In genomic region chr7:21099955-21100354, GRCh38 we compare ENCODE assay signal across 21 cellular contexts.
"Had no signal": no experiment of that assay in that cellular context is flagged by ENCODE, and none has a peak within 500 bp of the region (broad histone marks: within the 10 kb centered on the region; RNA-seq: fewer than 3 reads in every experiment).

No MANE protein-coding gene starts in this region.

- H3K9me3 ChIP-seq: left ventricle myocardium inferior, mucosa of descending colon, ovary, right atrium auricular region, right lobe of liver, stomach, testis, thyroid gland, transverse colon, upper lobe of right lung had no signal

- H3K4me2 ChIP-seq: smooth muscle cell had no signal

- ATAC-seq: naive thymus-derived CD4-positive, alpha-beta T cell; natural killer cell treated with Interleukin-12 subunit alpha and Interleukin-12 subunit beta and Interleukin-15 and Interleukin-18, amount 100 ng/mL, for 72 hours; right lobe of liver; stimulated activated naive B cell treated with anti-CD40 and anti-IgM and Interleukin-4, amounts not matched to agents 10 μg/mL and 1 μg/mL and 100 μg/mL, for 72 hours; stimulated activated naive CD8-positive, alpha-beta T cell treated with anti-CD3 and anti-CD28 coated beads, Interleukin-15, Interleukin-2, amounts not matched to agents 100 U/mL and 50 U/mL, for 24 hours; upper lobe of right lung had no signal

- H3K36me3 ChIP-seq: left ventricle myocardium inferior, ovary, right atrium auricular region, right lobe of liver, stomach, thyroid gland, transverse colon, upper lobe of right lung had no signal

- H3K4me1 ChIP-seq: left ventricle myocardium inferior, right atrium auricular region, right lobe of liver, testis, thyroid gland, upper lobe of right lung had no signal

- DNase-seq: hypothalamus; immature natural killer cell; left ventricle myocardium inferior; midbrain; mucosa of descending colon; naive thymus-derived CD4-positive, alpha-beta T cell; ovary; right lobe of liver; stimulated activated CD4-positive, alpha-beta T cell treated with anti-CD3 and anti-CD28 coated beads, Interleukin-1b, Interleukin-23, amount 100 ng/mL, for 48 hours; stimulated activated CD4-positive, alpha-beta T cell treated with anti-CD3 and anti-CD28 coated beads, Interleukin-2, amount 100 ng/mL, for 48 hours; stimulated activated naive B cell treated with anti-CD40 and anti-IgM and Interleukin-4, amounts not matched to agents 10 μg/mL and 1 μg/mL and 100 μg/mL, for 72 hours; stimulated activated naive CD8-positive, alpha-beta T cell treated with anti-CD3 and anti-CD28 coated beads, Interleukin-15, Interleukin-2, amounts not matched to agents 100 U/mL and 50 U/mL, for 24 hours; stomach; testis; thyroid gland; transverse colon; upper lobe of right lung had no signal

- H3K4me3 ChIP-seq: left ventricle myocardium inferior, lung, mucosa of descending colon, ovary, right atrium auricular region, right lobe of liver, smooth muscle cell, stomach, testis, thyroid gland, transverse colon, upper lobe of right lung had no signal

- H3K27ac ChIP-seq: left ventricle myocardium inferior, ovary, right atrium auricular region, right lobe of liver, stomach, testis, thyroid gland, transverse colon, upper lobe of right lung had no signal

- H3K27me3 ChIP-seq: ovary, right atrium auricular region, right lobe of liver, stomach, testis, thyroid gland, transverse colon, upper lobe of right lung had no signal
